Comparison of ENCODE assay signal across 21 cellular contexts in genomic region chr20:427849-428657, GRCh38.
"Had no signal": no experiment of that assay in that cellular context is flagged by ENCODE, and none has a peak within 500 bp of the region (broad histone marks: within the 10 kb centered on the region; RNA-seq: fewer than 3 reads in every experiment).

No MANE protein-coding gene starts in this region.

- H3K27ac Mint-ChIP-seq: activated T-helper 2 cell treated with anti-CD3 and anti-CD28 coated beads, Interferon-gamma antibody, Interleukin-2, Interleukin-4, amounts not matched to agents 10 μg/mL and 5 μg/mL and 100 μg/mL, durations not matched to agents 14 hours and 24 hours and 36 hours; memory B cell had no signal

- H3K4me1 ChIP-seq: body of pancreas, thyroid gland, upper lobe of right lung had no signal

- H3K4me3 Mint-ChIP-seq: activated CD8-positive, alpha-beta T cell treated with anti-CD3 and anti-CD28 coated beads for 36 hours; memory B cell had no signal

- H3K9me3 Mint-ChIP-seq: activated CD8-positive, alpha-beta T cell treated with anti-CD3 and anti-CD28 coated beads for 36 hours; activated T-helper 2 cell treated with anti-CD3 and anti-CD28 coated beads, Interferon-gamma antibody, Interleukin-2, Interleukin-4, amounts not matched to agents 10 μg/mL and 5 μg/mL and 100 μg/mL, durations not matched to agents 14 hours and 24 hours and 36 hours; memory B cell had no signal

- H3K27ac ChIP-seq: body of pancreas, heart left ventricle, thyroid gland, upper lobe of right lung had no signal

- DNase-seq: activated CD4-positive, alpha-beta T cell treated with anti-CD3 and anti-CD28 coated beads for 48 hours; activated CD4-positive, CD25-positive, alpha-beta regulatory T cell; activated CD8-positive, alpha-beta T cell treated with anti-CD3 and anti-CD28 coated beads for 36 hours; activated naive CD4-positive, alpha-beta T cell; body of pancreas; caudate nucleus; dermis blood vessel endothelial cell; effector CD8-positive, alpha-beta T cell; heart left ventricle; islet precursor cell; left cardiac atrium; occipital lobe; retina; stimulated activated CD4-positive, alpha-beta T cell treated with anti-CD3 and anti-CD28 coated beads, Interleukin-4, amount 100 ng/mL, for 1 hour; stimulated activated naive CD4-positive, alpha-beta T cell treated with Interleukin-2 at 50 U/mL for 16 hours; substantia nigra; thyroid gland; upper lobe of right lung had no signal

- H3K27me3 Mint-ChIP-seq: activated CD8-positive, alpha-beta T cell treated with anti-CD3 and anti-CD28 coated beads for 36 hours; memory B cell had no signal

- H3K9me3 ChIP-seq: body of pancreas, heart left ventricle, thyroid gland, upper lobe of right lung had no signal

- H3K27me3 ChIP-seq: body of pancreas, heart left ventricle, thyroid gland, upper lobe of right lung had no signal

- H3K4me3 ChIP-seq: body of pancreas, heart left ventricle, thyroid gland, upper lobe of right lung had no signal

- FAIRE-seq: endothelial cell of umbilical vein had no signal
